In genomic region chr4:105133976-105134375, GRCh38 we compare ENCODE assay signal across 29 cellular contexts.
"Had no signal": no experiment of that assay in that cellular context is flagged by ENCODE, and none has a peak within 500 bp of the region (broad histone marks: within the 10 kb centered on the region; RNA-seq: fewer than 3 reads in every experiment).

No MANE protein-coding gene starts in this region.

- DNase-seq: naive thymus-derived CD8-positive, alpha-beta T cell; nephron progenitor cell; nucleus accumbens; pancreas; psoas muscle; right cardiac atrium; right lobe of liver; sigmoid colon; spleen; stimulated activated CD4-positive, alpha-beta T cell treated with anti-CD3 and anti-CD28 coated beads, Interleukin-12 subunit alpha, Interleukin-12 subunit beta, amount 100 ng/mL, for 4 hours; stimulated activated CD4-positive, alpha-beta T cell treated with anti-CD3 and anti-CD28 coated beads, Interleukin-1b, Interleukin-23, amount 100 ng/mL, for 48 hours; stimulated activated CD4-positive, alpha-beta T cell treated with anti-CD3 and anti-CD28 coated beads, Interleukin-4, amount 100 ng/mL, for 1 hour; stimulated activated CD4-positive, alpha-beta T cell treated with anti-CD3 and anti-CD28 coated beads, Interleukin-4, amount 100 ng/mL, for 4 hours; stimulated activated CD8-positive, alpha-beta memory T cell treated with anti-CD3 and anti-CD28 coated beads, Interleukin-4, amount 100 ng/mL, for 48 hours; stimulated activated naive CD4-positive, alpha-beta T cell; stomach; thyroid gland; trophoblast cell; upper lobe of left lung had no signal

- H3K27ac ChIP-seq: neutrophil, pancreas, psoas muscle, right lobe of liver, sigmoid colon, spleen, stomach, thoracic aorta, thyroid gland, tibial nerve, upper lobe of left lung, vagina had no signal

- H3K4me1 ChIP-seq: pancreas, psoas muscle, sigmoid colon, stomach, thyroid gland, tibial nerve, vagina had no signal

- H3K9me3 ChIP-seq: neutrophil, pancreas, psoas muscle, right lobe of liver, sigmoid colon, spleen, stomach, thoracic aorta, thyroid gland, tibial nerve, upper lobe of left lung, vagina had no signal

- H3K4me3 ChIP-seq: pancreas, psoas muscle, right lobe of liver, sigmoid colon, smooth muscle cell, spleen, stomach, thoracic aorta, thyroid gland, tibial nerve, upper lobe of left lung, vagina had no signal

- H3K9me3 Mint-ChIP-seq: naive thymus-derived CD8-positive, alpha-beta T cell; natural killer cell treated with Interleukin-12 subunit alpha and Interleukin-12 subunit beta and Interleukin-15 and Interleukin-18, amount 100 ng/mL, for 72 hours; nephron progenitor cell; neural crest cell; stimulated activated memory B cell treated with anti-CD40 and anti-IgM and Interleukin-4, amounts not matched to agents 10 μg/mL and 1 μg/mL and 100 μg/mL, for 72 hours; stimulated activated naive CD8-positive, alpha-beta T cell treated with anti-CD3 and anti-CD28 coated beads, Interleukin-15, Interleukin-2, amounts not matched to agents 100 ng/mL and 50 ng/mL, for 24 hours had no signal

- FAIRE-seq: pancreas, urothelium cell line had no signal

- H3K4me2 ChIP-seq: smooth muscle cell had no signal

- H3K36me3 ChIP-seq: neutrophil, pancreas, right lobe of liver, sigmoid colon, spleen, stomach, thoracic aorta, thyroid gland, tibial nerve, upper lobe of left lung, vagina had no signal

- H3K36me3 Mint-ChIP-seq: stimulated activated memory B cell treated with anti-CD40 and anti-IgM and Interleukin-4, amounts not matched to agents 10 μg/mL and 1 μg/mL and 100 μg/mL, for 72 hours had no signal

- H3K4me3 Mint-ChIP-seq: naive thymus-derived CD8-positive, alpha-beta T cell; natural killer cell treated with Interleukin-12 subunit alpha and Interleukin-12 subunit beta and Interleukin-15 and Interleukin-18, amount 100 ng/mL, for 72 hours; nephron progenitor cell; neural crest cell; stimulated activated memory B cell treated with anti-CD40 and anti-IgM and Interleukin-4, amounts not matched to agents 10 μg/mL and 1 μg/mL and 100 μg/mL, for 72 hours; stimulated activated naive CD8-positive, alpha-beta T cell treated with anti-CD3 and anti-CD28 coated beads, Interleukin-15, Interleukin-2, amounts not matched to agents 100 ng/mL and 50 ng/mL, for 24 hours had no signal

- ATAC-seq: naive thymus-derived CD8-positive, alpha-beta T cell; natural killer cell treated with Interleukin-12 subunit alpha and Interleukin-12 subunit beta and Interleukin-15 and Interleukin-18, amount 100 ng/mL, for 72 hours; pancreas; psoas muscle; right cardiac atrium; right lobe of liver; stimulated activated memory B cell treated with anti-CD40 and anti-IgM and Interleukin-4, amounts not matched to agents 10 μg/mL and 1 μg/mL and 100 μg/mL, for 72 hours had no signal

- H3K27me3 Mint-ChIP-seq: stimulated activated memory B cell treated with anti-CD40 and anti-IgM and Interleukin-4, amounts not matched to agents 10 μg/mL and 1 μg/mL and 100 μg/mL, for 72 hours; stimulated activated naive CD8-positive, alpha-beta T cell treated with anti-CD3 and anti-CD28 coated beads, Interleukin-15, Interleukin-2, amounts not matched to agents 100 ng/mL and 50 ng/mL, for 24 hours had no signal

- H3K27ac Mint-ChIP-seq: naive thymus-derived CD8-positive, alpha-beta T cell; natural killer cell treated with Interleukin-12 subunit alpha and Interleukin-12 subunit beta and Interleukin-15 and Interleukin-18, amount 100 ng/mL, for 72 hours; nephron progenitor cell; stimulated activated memory B cell treated with anti-CD40 and anti-IgM and Interleukin-4, amounts not matched to agents 10 μg/mL and 1 μg/mL and 100 μg/mL, for 72 hours; stimulated activated naive CD8-positive, alpha-beta T cell treated with anti-CD3 and anti-CD28 coated beads, Interleukin-15, Interleukin-2, amounts not matched to agents 100 ng/mL and 50 ng/mL, for 24 hours had no signal

- H3K27me3 ChIP-seq: neutrophil, pancreas, right lobe of liver, sigmoid colon, spleen, stomach, thyroid gland, tibial nerve, upper lobe of left lung, vagina had no signal

- H3K4me1 Mint-ChIP-seq: naive thymus-derived CD8-positive, alpha-beta T cell; nephron progenitor cell; neural crest cell; stimulated activated memory B cell treated with anti-CD40 and anti-IgM and Interleukin-4, amounts not matched to agents 10 μg/mL and 1 μg/mL and 100 μg/mL, for 72 hours had no signal
